15 cellular contexts compared by ENCODE assay signal in genomic region chr12:109648446-109648980, GRCh38.
DNase-seq lines count a peak whose midpoint lies in the region; ATAC-seq and TF ChIP-seq lines count a peak whose summit lies in the region.
"Had no signal": no experiment of that assay in that cellular context is flagged by ENCODE, and none has a peak within 500 bp of the region (broad histone marks: within the 10 kb centered on the region; RNA-seq: fewer than 3 reads in every experiment).

No MANE protein-coding gene starts in this region.

- ATAC-seq in HG03439 (IDR thresholded peaks at IDR 0.05; ENCODE audit: unreplicated experiment), result no peak

- H3K27ac ChIP-seq in WERI-Rb-1, result peak overlapping the region; percentile 25
- peak overlapping the region; percentile 71 for H3K27ac ChIP-seq in hepatocyte
- H3K27ac ChIP-seq in spleen, result no peak overlapping the region
- no peak overlapping the region for H3K27ac ChIP-seq in SJCRH30
- H3K27ac ChIP-seq: C4-2B had no signal

- H3K36me3 ChIP-seq in WERI-Rb-1 (no peaks in the 10 kb centered on the region), hepatocyte (replicated peaks; ENCODE audit: insufficient read depth, low read depth) (no peaks in the 10 kb centered on the region), spleen (no peaks in the 10 kb centered on the region), SJCRH30 (no peaks in the 10 kb centered on the region)

- no peaks in the 10 kb centered on the region for H3K9me3 Mint-ChIP-seq in nephron progenitor cell
- H3K9me3 Mint-ChIP-seq: CD4-positive, alpha-beta T cell; H9 had no signal

- H3K4me1 Mint-ChIP-seq in nephron progenitor cell, result peaks cover 32% of the 10 kb centered on the region

- H3K4me1 ChIP-seq in hepatocyte (ENCODE audit: insufficient read depth), result peaks cover 15% of the 10 kb centered on the region
- no peaks in the 10 kb centered on the region for H3K4me1 ChIP-seq in spleen
- no peaks in the 10 kb centered on the region for H3K4me1 ChIP-seq in SJCRH30

- H3K9me2 ChIP-seq in hepatocyte (replicated peaks; ENCODE audit: insufficient read depth), result no peaks in the 10 kb centered on the region

- peaks cover 50% of the 10 kb centered on the region for H3K27me3 Mint-ChIP-seq in nephron progenitor cell (ENCODE audit: low read depth, poor library complexity)

- no peak overlapping the region for H3K4me3 ChIP-seq in WERI-Rb-1 (ENCODE audit: low read depth, low read length)
- no peak overlapping the region for H3K4me3 ChIP-seq in hepatocyte
- H3K4me3 ChIP-seq in spleen, result no peak overlapping the region
- no peak overlapping the region for H3K4me3 ChIP-seq in SJCRH30

- TF ChIP-seq CTCF in WERI-Rb-1 (IDR thresholded peaks at IDR 0.05; ENCODE audit: low read depth, low read length) (no peak), hepatocyte (IDR thresholded peaks at IDR 0.05; ENCODE audit: poor library complexity) (no peak), nephron progenitor cell (IDR thresholded peaks at IDR 0.05) (no peak), spleen (IDR thresholded peaks at IDR 0.05 in 8 of 11, conservative IDR thresholded peaks at IDR 0.05 in 3 of 11) (no peak)

- H3K27ac Mint-ChIP-seq in nephron progenitor cell, result no peak overlapping the region
- H3K27ac Mint-ChIP-seq: CD4-positive, alpha-beta T cell; H9 had no signal

- H3K4me3 Mint-ChIP-seq in nephron progenitor cell, result no peak overlapping the region
- H3K4me3 Mint-ChIP-seq: CD4-positive, alpha-beta T cell; H9 had no signal

- H4K20me1 ChIP-seq in hepatocyte (ENCODE audit: insufficient read depth, poor library complexity, severe bottlenecking), result no peaks in the 10 kb centered on the region

- TF ChIP-seq POLR2A in spleen (IDR thresholded peaks at IDR 0.05), result no peak

- H3K79me2 ChIP-seq in hepatocyte, result no peaks in the 10 kb centered on the region

- H3K9me3 ChIP-seq in WERI-Rb-1 (ENCODE audit: severe bottlenecking), result no peaks in the 10 kb centered on the region
- H3K9me3 ChIP-seq in hepatocyte (ENCODE audit: low read depth), result no peaks in the 10 kb centered on the region
- no peaks in the 10 kb centered on the region for H3K9me3 ChIP-seq in spleen
- H3K9me3 ChIP-seq in SJCRH30 (replicated peaks), result no peaks in the 10 kb centered on the region

- H2AFZ ChIP-seq in hepatocyte, result no peak overlapping the region

- H3K27me3 ChIP-seq in WERI-Rb-1 (ENCODE audit: insufficient read depth, low read depth, severe bottlenecking), result no peaks in the 10 kb centered on the region
- no peaks in the 10 kb centered on the region for H3K27me3 ChIP-seq in hepatocyte
- H3K27me3 ChIP-seq in spleen (replicated peaks in 1 of 7), result peaks cover 0 to 63% (median 13%) of the 10 kb centered on the region in 7 donors
- H3K27me3 ChIP-seq in SJCRH30, result no peaks in the 10 kb centered on the region

- intact Hi-C loops in spleen (cut with DNase I; ENCODE audit: low total_unique reads), result no loop called here

- 80% methylated on average over 10 of the region's 10 CpGs for WGBS in hepatocyte (ENCODE audit: low lambda C conversion rate, missing lambda C conversion rate)
- 66 to 70% (median 67%) methylated on average over 10 of the region's 10 CpGs for WGBS in spleen, 5 donors

- H3K4me2 ChIP-seq in hepatocyte, result no peak overlapping the region

- no peaks in the 10 kb centered on the region for H3K36me3 Mint-ChIP-seq in nephron progenitor cell (ENCODE audit: low read depth)

- DNase-seq in WERI-Rb-1 (no peak), hepatocyte (ENCODE audit: low spot score) (no peak), nephron progenitor cell (peak; percentile 37), spleen (peak; percentile 53), SJCRH30 (no peak), GF-D8 (lab: John Stamatoyannopoulos, UW) (no peak)
- DNase-seq: AML-193; CD4-positive, alpha-beta T cell; DMS153; DMS79; GDM1; GOT3; H9 had no signal

Comparison
In these comparisons a context has a peak if more than half of its experiments do, and no peak if none do; other contexts are left out.
1. DNase-seq: peak in nephron progenitor cell (single experiment) and spleen (single experiment); none in WERI-Rb-1 (single experiment), hepatocyte (single experiment), SJCRH30 (0 of 2) and GF-D8 (single experiment).
2. H3K27ac ChIP-seq: peak in WERI-Rb-1 (single experiment) and hepatocyte (single experiment); none in spleen (0 of 8) and SJCRH30 (single experiment).